14 cellular contexts compared by ENCODE assay signal in genomic region chr7:100292162-100292561, GRCh38. TPM values are rescaled to one million over a fixed set of nuclear protein-coding genes. Genes with fewer than 3 reads are reported as not detected.
A peak's percentile ranks its signal among the peaks of the same experiment; 100 is the strongest.
DNase-seq lines count a peak whose midpoint lies in the region; ATAC-seq, FAIRE-seq and TF ChIP-seq lines count a peak whose summit lies in the region.
"Not testable (repeated sequence)": the region's sequence is repeated elsewhere in the genome, so short reads cannot be mapped to it uniquely, and the experiment has no call there.
"Had no signal": no experiment of that assay in that cellular context is flagged by ENCODE, and none has a peak within 500 bp of the region (broad histone marks: within the 10 kb centered on the region; RNA-seq: fewer than 3 reads in every experiment).

No MANE protein-coding gene starts in this region.

- TF ChIP-seq RAD21 in GM12878 (IDR thresholded peaks at IDR 0.05; ENCODE audit: insufficient read depth, low read depth, low read length): not testable (repeated sequence)

- H3K27me3 Mint-ChIP-seq in T-helper 2 cell treated with Interferon-gamma antibody and Interleukin-4, amounts not matched to agents 5 μg/mL and 100 μg/mL, for 36 hours (ENCODE audit: low read depth); activated CD8-positive, alpha-beta T cell treated with anti-CD3 and anti-CD28 coated beads for 36 hours; activated T-helper 17 cell treated with anti-CD3 and anti-CD28 coated beads, Interleukin-2, amount 50 U/mL, for 72 hours: not testable (repeated sequence)

- FAIRE-seq in GM12878 (lab: Jason Lieb, UNC): not testable (repeated sequence)

- H4K20me1 ChIP-seq in KMS-11 (ENCODE audit: insufficient read depth); OCI-LY7 (ENCODE audit: insufficient read depth, low read length); GM12878 (ENCODE audit: control insufficient read depth, insufficient read depth): not testable (repeated sequence)

- H3K9ac ChIP-seq in KMS-11: peak overlapping the region; percentile 92
- H3K9ac ChIP-seq in GM12878 (ENCODE audit: control insufficient read depth, insufficient read depth, low read length): not testable (repeated sequence)

- SMC1A ChIA-PET in GM12878 (lab: Charles Lee; ENCODE audit: uncharacterized antibody, unreplicated experiment): not testable (repeated sequence)

- peak; percentile 45 for DNase-seq in GM12865 (ENCODE audit: low read depth)
- DNase-seq in OCI-LY7 (ENCODE audit: low spot score); T-helper 2 cell treated with Interferon-gamma antibody and Interleukin-4, amounts not matched to agents 5 μg/mL and 100 μg/mL, for 36 hours (ENCODE audit: low spot score); activated CD8-positive, alpha-beta T cell treated with anti-CD3 and anti-CD28 coated beads for 36 hours; GM12878 (ENCODE audit: low read depth, low spot score); stimulated activated effector memory CD8-positive, alpha-beta T cell treated with anti-CD3 and anti-CD28 coated beads, Interleukin-12 subunit alpha, Interleukin-12 subunit beta, amount 100 ng/mL, for 72 hours (ENCODE audit: low spot score in 2 of 2): not testable (repeated sequence)

- CTCF ChIA-PET in OCI-LY7 (lab: Charles Lee; ENCODE audit: unreplicated experiment); activated CD8-positive, alpha-beta T cell treated with anti-CD3 and anti-CD28 coated beads for 36 hours (lab: Charles Lee): not testable (repeated sequence)
- CTCF ChIA-PET in GM12878 (lab: Yijun Ruan, JAX): interaction anchor here (0.7 to 1.1 kb wide), 3 partner anchors 85 to 1955 kb away, joined by 3 to 4 read pairs (median 3); no protein-coding TSS in a partner anchor

- not testable (repeated sequence) for H3K9me3 Mint-ChIP-seq in T-helper 2 cell treated with Interferon-gamma antibody and Interleukin-4, amounts not matched to agents 5 μg/mL and 100 μg/mL, for 36 hours; activated CD8-positive, alpha-beta T cell treated with anti-CD3 and anti-CD28 coated beads for 36 hours; activated T-helper 17 cell treated with anti-CD3 and anti-CD28 coated beads, Interleukin-2, amount 50 U/mL, for 72 hours; stimulated activated effector memory CD8-positive, alpha-beta T cell treated with anti-CD3 and anti-CD28 coated beads, Interleukin-12 subunit alpha, Interleukin-12 subunit beta, amount 100 ng/mL, for 72 hours

- not testable (repeated sequence) for H3K4me3 ChIP-seq in GM12865 (ENCODE audit: low read depth, low read length); KMS-11 (IDR thresholded peaks at IDR 0.05; ENCODE audit: insufficient read depth, low read depth, low read length); OCI-LY7 (ENCODE audit: low read depth, low read length, poor library complexity, severe bottlenecking); GM12878

- in situ Hi-C loops in GM12878 (cut with MboI): not testable (repeated sequence)

- TF ChIP-seq CTCF in GM12865 (IDR thresholded peaks at IDR 0.05; ENCODE audit: insufficient read depth, low read depth, low read length, missing control alignments); KMS-11 (conservative IDR thresholded peaks at IDR 0.05; ENCODE audit: low read depth, low read length); OCI-LY7 (conservative IDR thresholded peaks at IDR 0.05; ENCODE audit: low read length); activated CD8-positive, alpha-beta T cell treated with anti-CD3 and anti-CD28 coated beads for 36 hours (IDR thresholded peaks at IDR 0.05); GM12878 (IDR thresholded peaks at IDR 0.05 in 2 of 3, conservative IDR thresholded peaks at IDR 0.05 in 1 of 3; ENCODE audit: control insufficient read depth in 2 of 3, extremely low read depth in 1 of 3, insufficient read depth in 1 of 3, low read depth in 3 of 3, low read length in 3 of 3): not testable (repeated sequence)

- not testable (repeated sequence) for H3K4me3 Mint-ChIP-seq in T-helper 2 cell treated with Interferon-gamma antibody and Interleukin-4, amounts not matched to agents 5 μg/mL and 100 μg/mL, for 36 hours; activated CD8-positive, alpha-beta T cell treated with anti-CD3 and anti-CD28 coated beads for 36 hours; activated T-helper 17 cell treated with anti-CD3 and anti-CD28 coated beads, Interleukin-2, amount 50 U/mL, for 72 hours; stimulated activated effector memory CD8-positive, alpha-beta T cell treated with anti-CD3 and anti-CD28 coated beads, Interleukin-12 subunit alpha, Interleukin-12 subunit beta, amount 100 ng/mL, for 72 hours

- not testable (repeated sequence) for H3K9me3 ChIP-seq in OCI-LY7 (ENCODE audit: low read length); GM12878 (replicated peaks; ENCODE audit: control insufficient read depth, insufficient read depth, low read length)

- not testable (repeated sequence) for TF ChIP-seq POLR2A in GM12878 (IDR thresholded peaks at IDR 0.05; ENCODE audit: low read depth, low read length)

- H3K79me2 ChIP-seq in KMS-11 (ENCODE audit: insufficient read depth, low read depth); OCI-LY7 (ENCODE audit: insufficient read depth, low read depth, low read length); GM12878 (ENCODE audit: control insufficient read depth, insufficient read depth, low read length): not testable (repeated sequence)

- peak; percentile 12 for ATAC-seq in activated CD8-positive, alpha-beta T cell treated with anti-CD3 and anti-CD28 coated beads for 36 hours
- ATAC-seq in activated T-helper 17 cell treated with anti-CD3 and anti-CD28 coated beads, Interleukin-2, amount 50 U/mL, for 72 hours (replicated peaks): peak; percentile 93
- peak; percentile 89 for ATAC-seq in GM12878
- ATAC-seq in stimulated activated effector memory CD8-positive, alpha-beta T cell treated with anti-CD3 and anti-CD28 coated beads, Interleukin-12 subunit alpha, Interleukin-12 subunit beta, amount 100 ng/mL, for 72 hours: peak; percentile 86

- not testable (repeated sequence) for H3K9me2 ChIP-seq in OCI-LY7 (ENCODE audit: insufficient read depth, low read length)

- intact Hi-C loops in OCI-LY7 (cut with micrococcal nuclease; ENCODE audit: unreplicated experiment); activated CD8-positive, alpha-beta T cell treated with anti-CD3 and anti-CD28 coated beads for 36 hours (cut with micrococcal nuclease); GM12878 (cut with micrococcal nuclease; ENCODE audit: unreplicated experiment): not testable (repeated sequence)

- peak overlapping the region; percentile 97 for H3K27ac ChIP-seq in KMS-11
- H3K27ac ChIP-seq in OCI-LY7 (ENCODE audit: low read depth, low read length, poor library complexity, severe bottlenecking): not testable (repeated sequence)
- H3K27ac ChIP-seq in GM12878 (ENCODE audit: control insufficient read depth, insufficient read depth): peak overlapping the region; percentile 33

- not testable (repeated sequence) for H2AFZ ChIP-seq in KMS-11 (ENCODE audit: low read depth); OCI-LY7 (ENCODE audit: low read length); GM12878 (ENCODE audit: control insufficient read depth, low read depth, low read length)

- not testable (repeated sequence) for H3K4me1 Mint-ChIP-seq in T-helper 2 cell treated with Interferon-gamma antibody and Interleukin-4, amounts not matched to agents 5 μg/mL and 100 μg/mL, for 36 hours (ENCODE audit: low read depth); activated CD8-positive, alpha-beta T cell treated with anti-CD3 and anti-CD28 coated beads for 36 hours (ENCODE audit: low read depth); activated T-helper 17 cell treated with anti-CD3 and anti-CD28 coated beads, Interleukin-2, amount 50 U/mL, for 72 hours; stimulated activated effector memory CD8-positive, alpha-beta T cell treated with anti-CD3 and anti-CD28 coated beads, Interleukin-12 subunit alpha, Interleukin-12 subunit beta, amount 100 ng/mL, for 72 hours

- TF ChIP-seq EP300 in GM12878 (IDR thresholded peaks at IDR 0.05; ENCODE audit: borderline replicate concordance in 1 of 2, control insufficient read depth in 1 of 2, low read depth in 2 of 2, low read length in 2 of 2): not testable (repeated sequence)

- POLR2A ChIA-PET in OCI-LY7 (lab: Charles Lee); activated CD8-positive, alpha-beta T cell treated with anti-CD3 and anti-CD28 coated beads for 36 hours (lab: Charles Lee): not testable (repeated sequence)
- POLR2A ChIA-PET in GM12878 (lab: Charles Lee): interaction anchor here (0.6 kb wide), 2 partner anchors 8 to 127 kb away, joined by 3 to 5 read pairs; no protein-coding TSS in a partner anchor

- H3K36me3 ChIP-seq in KMS-11 (ENCODE audit: insufficient read depth); OCI-LY7 (ENCODE audit: insufficient read depth, low read length); GM12878 (ENCODE audit: control insufficient read depth in 2 of 2, insufficient read depth in 2 of 2, low read length in 1 of 2): not testable (repeated sequence)

- H3K4me1 ChIP-seq in KMS-11 (ENCODE audit: low read depth, poor library complexity, severe bottlenecking): peaks cover 67% of the 10 kb centered on the region
- not testable (repeated sequence) for H3K4me1 ChIP-seq in OCI-LY7 (ENCODE audit: insufficient read depth, low read length, poor library complexity, severe bottlenecking); GM12878 (ENCODE audit: control insufficient read depth, insufficient read depth, low read length)

- H3K4me2 ChIP-seq in KMS-11 (peak overlapping the region; percentile 84), GM12878 (ENCODE audit: control insufficient read depth, insufficient read depth) (0 out of 2 replicates have a peak overlapping the region, but pooled peaks have one; percentile 17)
- not testable (repeated sequence) for H3K4me2 ChIP-seq in OCI-LY7 (ENCODE audit: low read length)

- BruUV-seq in OCI-LY7 (replicated peaks; lab: Mats Ljungman, UMichigan): TSS peak; percentile 24
- BruUV-seq in GM12878 (replicated peaks; lab: Mats Ljungman, UMichigan): not testable (repeated sequence)

- peak overlapping the region; percentile 67 for H3K27ac Mint-ChIP-seq in T-helper 2 cell treated with Interferon-gamma antibody and Interleukin-4, amounts not matched to agents 5 μg/mL and 100 μg/mL, for 36 hours
- H3K27ac Mint-ChIP-seq in activated CD8-positive, alpha-beta T cell treated with anti-CD3 and anti-CD28 coated beads for 36 hours: not testable (repeated sequence)
- H3K27ac Mint-ChIP-seq in activated T-helper 17 cell treated with anti-CD3 and anti-CD28 coated beads, Interleukin-2, amount 50 U/mL, for 72 hours: peak overlapping the region; percentile 68
- H3K27ac Mint-ChIP-seq in stimulated activated effector memory CD8-positive, alpha-beta T cell treated with anti-CD3 and anti-CD28 coated beads, Interleukin-12 subunit alpha, Interleukin-12 subunit beta, amount 100 ng/mL, for 72 hours: peak overlapping the region; percentile 32

- not testable (repeated sequence) for H3K27me3 ChIP-seq in KMS-11 (ENCODE audit: insufficient read depth, low read depth); GM12878 (replicated peaks in 1 of 2; ENCODE audit: control insufficient read depth in 2 of 2, insufficient read depth in 2 of 2, low read length in 1 of 2)

- WGBS in GM12878 (ENCODE audit: insufficient coverage, insufficient replicate concordance, low lambda C conversion rate, missing lambda C conversion rate): 100% methylated on average over 1 of the region's 1 CpG

- peaks cover 11% of the 10 kb centered on the region for H3K36me3 Mint-ChIP-seq in T-helper 2 cell treated with Interferon-gamma antibody and Interleukin-4, amounts not matched to agents 5 μg/mL and 100 μg/mL, for 36 hours (ENCODE audit: low read depth)
- not testable (repeated sequence) for H3K36me3 Mint-ChIP-seq in activated CD8-positive, alpha-beta T cell treated with anti-CD3 and anti-CD28 coated beads for 36 hours (ENCODE audit: low read depth); activated T-helper 17 cell treated with anti-CD3 and anti-CD28 coated beads, Interleukin-2, amount 50 U/mL, for 72 hours (ENCODE audit: low read depth); stimulated activated effector memory CD8-positive, alpha-beta T cell treated with anti-CD3 and anti-CD28 coated beads, Interleukin-12 subunit alpha, Interleukin-12 subunit beta, amount 100 ng/mL, for 72 hours

- RAD21 ChIA-PET in GM12878 (lab: Charles Lee; ENCODE audit: unreplicated experiment): not testable (repeated sequence)

RNA-seq across cellular contexts. Expression of gene SPDYE3, which starts 15.3 kb away (rescaled TPM):
- not detected in 2 replicates for total RNA-seq in OCI-LY7 (2014; rRNA removed; shearing (Covaris generic))
- total RNA-seq in OCI-LY7 (2022) (not detected in 2 replicates), GM12878 (2014; rRNA removed) (not detected in 2 replicates), GM12878 (2014; rRNA removed; fragmentation: Illumina TruSeq; extraction: Trizol) (not detected in 2 replicates), GM12878 (2021) (not detected in 2 replicates)
- total RNA-seq in activated CD8-positive, alpha-beta T cell treated with anti-CD3 and anti-CD28 coated beads for 36 hours: not detected
- total RNA-seq in activated T-helper 17 cell treated with anti-CD3 and anti-CD28 coated beads, Interleukin-2, amount 50 U/mL, for 72 hours: not detected
- 0.38 and 0.64 TPM in 2 replicates for total RNA-seq in GM12878 (2013; cell fraction: nucleolus; rRNA removed)
- 3.5 TPM for polyA plus RNA-seq in GM12878 (2011; ENCODE audit: low read depth)
- polyA plus RNA-seq in GM12878 (2011; rRNA removed) (0.03 TPM in 1 of 2 replicates, not detected in the other), GM12878 (2014; fragmentation: Illumina TruSeq; extraction: Trizol) (not detected in 2 replicates), GM12878 (2014; fragmentation: Nextera tagmentation; extraction: Ambion mirVana) (1 to 10 TPM; 1.3 to 1.4 TPM), GM12878 (2014; rRNA removed) (0.03 TPM in 1 of 2 replicates, not detected in the other), GM12878 (2016; fragmentation: Nextera tagmentation; extraction: Ambion mirVana) (1 to 10 TPM; 7.2 to 9.4 TPM)
- polyA plus RNA-seq in GM12878 (2011; cell fraction: cytosol; rRNA removed): not detected in 2 replicates
- not detected in 2 replicates for polyA plus RNA-seq in GM12878 (2011; cell fraction: nucleus; rRNA removed)
- polyA plus RNA-seq in GM12878 (2012): 4.2 and 4.5 TPM in 2 replicates
- not detected in 2 replicates for polyA minus RNA-seq in GM12878 (2011; rRNA and poly(A)+ RNA removed)
- polyA minus RNA-seq in GM12878 (2011; cell fraction: cytosol; rRNA and poly(A)+ RNA removed): not detected in 2 replicates
- not detected in 2 replicates for polyA minus RNA-seq in GM12878 (2011; cell fraction: nucleus; rRNA and poly(A)+ RNA removed)
- total RNA-seq: Caco-2; CD4-positive, alpha-beta T cell; GM23248; H4; HepG2 had no signal
- polyA plus RNA-seq: BJ, HepG2 had no signal

Comparison
In these comparisons a context has a peak if more than half of its experiments do, and no peak if none do; other contexts are left out.
1. ATAC-seq: peak in every context shown above with its lines; median percentile 93 in activated T-helper 17 cell treated with anti-CD3 and anti-CD28 coated beads, Interleukin-2, amount 50 U/mL, for 72 hours; 89 in GM12878; 86 in stimulated activated effector memory CD8-positive, alpha-beta T cell treated with anti-CD3 and anti-CD28 coated beads, Interleukin-12 subunit alpha, Interleukin-12 subunit beta, amount 100 ng/mL, for 72 hours; 12 in activated CD8-positive, alpha-beta T cell treated with anti-CD3 and anti-CD28 coated beads for 36 hours.